Comparison of ENCODE assay signal across 8 cellular contexts in the genomic region with DNA sequence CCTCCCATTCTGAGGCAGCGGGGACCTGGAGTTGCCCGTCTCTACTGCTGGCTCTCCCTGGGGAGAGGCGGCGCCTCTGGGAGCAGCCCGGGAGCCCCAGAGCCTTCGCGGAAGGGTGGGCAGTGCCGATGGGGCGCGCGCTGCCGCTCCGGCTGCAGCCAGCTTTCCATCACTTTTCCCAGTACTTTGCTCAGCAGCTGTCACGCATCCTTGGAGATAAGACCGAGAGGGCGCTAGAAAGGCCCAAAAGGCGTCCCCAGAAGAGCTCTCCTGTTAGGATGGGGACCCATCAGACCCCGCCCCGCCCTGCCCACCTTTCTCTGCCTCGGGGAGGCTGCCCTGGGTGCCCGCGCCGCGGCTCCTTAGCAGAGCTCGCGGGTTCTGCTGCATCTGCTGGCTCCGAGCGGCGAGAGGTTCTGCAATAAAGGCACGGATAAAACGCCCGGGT. TPM values are rescaled to one million over a fixed set of nuclear protein-coding genes. Genes with fewer than 3 reads are reported as not detected.
DNase-seq lines count a peak whose midpoint lies in the region; TF ChIP-seq lines count a peak whose summit lies in the region.

No MANE protein-coding gene starts in this region.

- DNase-seq in BJ (ENCODE audit: low read depth), result no peak
- no peak for DNase-seq in HFFc6
- no peak for DNase-seq in T-helper 2 cell treated with Interferon-gamma antibody and Interleukin-4, amounts not matched to agents 5 μg/mL and 100 μg/mL, for 36 hours (ENCODE audit: low spot score)
- DNase-seq in endodermal cell, result peak; percentile 78
- DNase-seq in type B pancreatic cell (ENCODE audit: extremely low spot score, unreplicated experiment), result no peak
- DNase-seq in SKM-1 (lab: John Stamatoyannopoulos, UW; ENCODE audit: unreplicated experiment), result no peak
- DNase-seq in RKO (ENCODE audit: low spot score), result no peak

- H3K27ac Mint-ChIP-seq in HFFc6, result peak overlapping the region; percentile 32; the same call in 1 of the 2 replicates
- H3K27ac Mint-ChIP-seq in T-helper 2 cell treated with Interferon-gamma antibody and Interleukin-4, amounts not matched to agents 5 μg/mL and 100 μg/mL, for 36 hours, result no peak overlapping the region
- no peak overlapping the region for H3K27ac Mint-ChIP-seq in endodermal cell
- no peak overlapping the region for H3K27ac Mint-ChIP-seq in type B pancreatic cell

- TF ChIP-seq CTCF in BJ (IDR thresholded peaks at IDR 0.05; ENCODE audit: insufficient read depth, low read depth, low read length) (no peak), HFFc6 (IDR thresholded peaks at IDR 0.05) (no peak), endodermal cell (conservative IDR thresholded peaks at IDR 0.05) (no peak), type B pancreatic cell (conservative IDR thresholded peaks at IDR 0.05) (no peak)

- H3K27me3 ChIP-seq in BJ (ENCODE audit: control insufficient read depth, insufficient read depth, low read length) (peaks cover 3% of the 10 kb centered on the region), endodermal cell (ENCODE audit: control insufficient read depth, insufficient read depth, low read length, poor library complexity, severe bottlenecking) (peaks cover 48% of the 10 kb centered on the region), muscle layer of colon (ENCODE audit: control insufficient read depth in 1 of 2, insufficient read depth in 2 of 2, low read length in 2 of 2) (peaks cover 0 to 12% of the 10 kb centered on the region in 2 donors)

- H3K4me1 ChIP-seq in endodermal cell (ENCODE audit: control insufficient read depth, insufficient read depth, low read length) (peaks cover 6% of the 10 kb centered on the region), muscle layer of colon (ENCODE audit: insufficient read depth, low read length) (no peaks in the 10 kb centered on the region)

- H3K27ac ChIP-seq in endodermal cell (ENCODE audit: low read depth, low read length) (no peak overlapping the region), muscle layer of colon (ENCODE audit: low read depth, low read length) (peak overlapping the region; percentile 12)

- H3K36me3 ChIP-seq in BJ (ENCODE audit: control insufficient read depth, insufficient read depth, low read length) (no peaks in the 10 kb centered on the region), endodermal cell (ENCODE audit: control insufficient read depth, insufficient read depth, low read length) (no peaks in the 10 kb centered on the region), muscle layer of colon (ENCODE audit: insufficient read depth, low read length) (no peaks in the 10 kb centered on the region)

- 2% methylated on average over 9 to 32 of the region's 32 CpGs for WGBS in endodermal cell (ENCODE audit: insufficient coverage in 1 of 2, insufficient read length in 1 of 2), 2 experiments

- H3K4me1 Mint-ChIP-seq in HFFc6 (ENCODE audit: low read depth) (peaks cover 22% of the 10 kb centered on the region), endodermal cell (peaks cover 28% of the 10 kb centered on the region), type B pancreatic cell (ENCODE audit: unreplicated experiment) (no peaks in the 10 kb centered on the region)
- no peaks in the 10 kb centered on the region for H3K4me1 Mint-ChIP-seq in T-helper 2 cell treated with Interferon-gamma antibody and Interleukin-4, amounts not matched to agents 5 μg/mL and 100 μg/mL, for 36 hours (ENCODE audit: low read depth)

- POLR2A ChIA-PET in BJ (lab: Charles Lee), result interaction anchor here (0.8 kb wide), 1 partner anchor 536 kb away, joined by 8 read pairs; no protein-coding TSS in a partner anchor

- H3K9me3 ChIP-seq in endodermal cell (ENCODE audit: control insufficient read depth, low read length) (no peaks in the 10 kb centered on the region), muscle layer of colon (ENCODE audit: low read length) (no peaks in the 10 kb centered on the region)

- CTCF ChIA-PET in BJ (lab: Yijun Ruan, JAX), result interaction anchor here (0.6 to 8.9 kb wide), 66 partner anchors 7 to 783 kb away, joined by 3 to 227 read pairs (median 4); no protein-coding TSS in a partner anchor

- H3K4me3 Mint-ChIP-seq in HFFc6 (peak overlapping the region; percentile 85), endodermal cell (peak overlapping the region; percentile 53), type B pancreatic cell (peak overlapping the region; percentile 82)
- peak overlapping the region; percentile 57 for H3K4me3 Mint-ChIP-seq in T-helper 2 cell treated with Interferon-gamma antibody and Interleukin-4, amounts not matched to agents 5 μg/mL and 100 μg/mL, for 36 hours

- no peak overlapping the region for H3K9ac ChIP-seq in endodermal cell (ENCODE audit: extremely low read depth, low read length, poor library complexity, severe bottlenecking)
- no peak overlapping the region for H3K9ac ChIP-seq in muscle layer of colon (ENCODE audit: low read length)

- H3K27me3 Mint-ChIP-seq in HFFc6 (ENCODE audit: insufficient read depth), result peaks cover 18% of the 10 kb centered on the region; the same call in 1 of the 2 replicates
- H3K27me3 Mint-ChIP-seq in T-helper 2 cell treated with Interferon-gamma antibody and Interleukin-4, amounts not matched to agents 5 μg/mL and 100 μg/mL, for 36 hours (ENCODE audit: low read depth), result peaks cover 65% of the 10 kb centered on the region
- H3K27me3 Mint-ChIP-seq in endodermal cell (ENCODE audit: insufficient read depth), result peaks cover 46% of the 10 kb centered on the region
- peaks cover 84% of the 10 kb centered on the region for H3K27me3 Mint-ChIP-seq in type B pancreatic cell

- H3K4me3 ChIP-seq in BJ (ENCODE audit: low read depth, low read length) (peak overlapping the region; percentile 64), endodermal cell (ENCODE audit: low read length) (peak overlapping the region; percentile 74), muscle layer of colon (ENCODE audit: low read depth in 1 of 2, low read length in 2 of 2) (peak overlapping the region; percentile 31 to 59)

- no peaks in the 10 kb centered on the region for H3K36me3 Mint-ChIP-seq in HFFc6 (ENCODE audit: low read depth)
- no peaks in the 10 kb centered on the region for H3K36me3 Mint-ChIP-seq in T-helper 2 cell treated with Interferon-gamma antibody and Interleukin-4, amounts not matched to agents 5 μg/mL and 100 μg/mL, for 36 hours (ENCODE audit: low read depth)
- no peaks in the 10 kb centered on the region for H3K36me3 Mint-ChIP-seq in endodermal cell (ENCODE audit: low read depth)
- no peaks in the 10 kb centered on the region for H3K36me3 Mint-ChIP-seq in type B pancreatic cell

- no peaks in the 10 kb centered on the region for H3K9me3 Mint-ChIP-seq in HFFc6
- no peaks in the 10 kb centered on the region for H3K9me3 Mint-ChIP-seq in T-helper 2 cell treated with Interferon-gamma antibody and Interleukin-4, amounts not matched to agents 5 μg/mL and 100 μg/mL, for 36 hours
- no peaks in the 10 kb centered on the region for H3K9me3 Mint-ChIP-seq in endodermal cell
- H3K9me3 Mint-ChIP-seq in type B pancreatic cell, result no peaks in the 10 kb centered on the region

RNA-seq across cellular contexts. Expression of a gene that starts 0.5 kb away (rescaled TPM):
- 3.5 and 5.8 TPM in 2 replicates for polyA plus RNA-seq in BJ (2011; rRNA removed)
- 25.0 and 31.0 TPM in 2 replicates for polyA minus RNA-seq in BJ (2011; rRNA and poly(A)+ RNA removed)
- total RNA-seq in HFFc6 (2021; fragmentation: NEBNext Ultra II Directional; extraction: Animal tissue kit (Norgen Biotek cat#: 25700)), result 1 to 10 TPM in 5 of 6 experiments, under 1 TPM in 1; 0.90 to 1.8 (median 1.5) TPM
- total RNA-seq in endodermal cell (1 to 10 TPM; 3.2 to 3.5 TPM), type B pancreatic cell (ENCODE audit: low replicate concordance) (0.33 and 2.4 TPM in 2 replicates)
- polyA plus RNA-seq in endodermal cell (2013, experiment 1 of 2), result 0.64 TPM
- polyA plus RNA-seq in endodermal cell (2013, experiment 2 of 2), result 0.25 TPM
